Comparison of ENCODE assay signal across 8 cellular contexts in genomic region chr9:129177791-129178578, GRCh38. TPM values are rescaled to one million over a fixed set of nuclear protein-coding genes. Genes with fewer than 3 reads are reported as not detected.
DNase-seq lines count a peak whose midpoint lies in the region; ATAC-seq and TF ChIP-seq lines count a peak whose summit lies in the region.

Gene IER5L (minus strand): TSS chr9:129178261. CDS start chr9:129178052, 209 bp downstream.

- DNase-seq in NCI-H69 (lab: John Stamatoyannopoulos, UW): peak; percentile 98
- peak; percentile 93 to 94 for DNase-seq in activated CD4-positive, alpha-beta T cell treated with anti-CD3 and anti-CD28 coated beads, Interleukin-2, amount 50 U/mL, for 48 hours
- DNase-seq in dorsolateral prefrontal cortex: peak; percentile 94 to 99 (median 98)
- peak; percentile 95 to 99 for DNase-seq in lower leg skin (ENCODE audit: low spot score in 2 of 2)
- DNase-seq in stimulated activated CD4-positive, alpha-beta T cell treated with anti-CD3 and anti-CD28 coated beads, Interleukin-4, amount 100 ng/mL, for 24 hours: peak; percentile 93

- H3K27ac ChIP-seq in C4-2B: peak within 1 kb of the TSS; percentile 75
- H3K27ac ChIP-seq in dorsolateral prefrontal cortex: peak within 1 kb of the TSS; percentile 62 to 100 (median 97)

- TF ChIP-seq CTCF in C4-2B (conservative IDR thresholded peaks at IDR 0.05) (0 out of 2 replicates have a peak, but pooled peaks have one; percentile 14), dorsolateral prefrontal cortex (IDR thresholded peaks at IDR 0.05 in 54 of 56, conservative IDR thresholded peaks at IDR 0.05 in 2 of 56; ENCODE audit: low read depth in 1 of 56, partially characterized antibody in 56 of 56) (peak in 29 of 56 donors; percentile 5 to 48 (median 25)), lower leg skin (IDR thresholded peaks at IDR 0.05) (no peak)

- TF ChIP-seq POLR2A in lower leg skin (IDR thresholded peaks at IDR 0.05): peak in 1 of 2 donors; percentile 93

- ATAC-seq in GM19395 (IDR thresholded peaks at IDR 0.05; ENCODE audit: unreplicated experiment): peak; percentile 80
- peak; percentile 72 for ATAC-seq in HG03521 (IDR thresholded peaks at IDR 0.05; ENCODE audit: unreplicated experiment)

- H3K4me3 ChIP-seq in dorsolateral prefrontal cortex (peak within 1 kb of the TSS; percentile 61 to 94 (median 84)), lower leg skin (ENCODE audit: low read depth, poor library complexity, severe bottlenecking) (peak within 1 kb of the TSS; percentile 90)

- intact Hi-C loops in dorsolateral prefrontal cortex (cut with DNase I) (loop anchor here (2.0 to 5.0 kb wide), 6 partner anchors 23 to 309 kb away; no protein-coding TSS in a partner anchor), lower leg skin (cut with DNase I; ENCODE audit: low total_unique reads) (loop anchor here (10.0 kb wide), 1 partner anchor 427 kb away; no protein-coding TSS in a partner anchor)

- H3K27me3 ChIP-seq in dorsolateral prefrontal cortex: no peaks in the 10 kb centered on the region

- WGBS in lower leg skin, 2 donors: 0% methylated on average over 4 to 31 of the region's 91 CpGs

RNA-seq across cellular contexts. Expression of gene IER5L, which starts in this region (rescaled TPM):
- total RNA-seq in dorsolateral prefrontal cortex: 10 to 100 TPM in 102 of 120 experiments, 1 to 10 TPM in 18; 4.7 to 34.0 (median 13.8) TPM
- 10 to 100 TPM; 10.9 to 16.1 (median 12.6) TPM for total RNA-seq in lower leg skin

Comparison
In these comparisons a context has a peak if more than half of its experiments do, and no peak if none do; other contexts are left out.
1. Peak in every context shown above with its lines: DNase-seq, ATAC-seq, H3K4me3 ChIP-seq and H3K27ac ChIP-seq.
2. CTCF ChIP-seq: peak in C4-2B (single experiment) and dorsolateral prefrontal cortex (29 of 56); none in lower leg skin (0 of 3).